Comparison of ENCODE assay signal across 8 cellular contexts in the genomic region with DNA sequence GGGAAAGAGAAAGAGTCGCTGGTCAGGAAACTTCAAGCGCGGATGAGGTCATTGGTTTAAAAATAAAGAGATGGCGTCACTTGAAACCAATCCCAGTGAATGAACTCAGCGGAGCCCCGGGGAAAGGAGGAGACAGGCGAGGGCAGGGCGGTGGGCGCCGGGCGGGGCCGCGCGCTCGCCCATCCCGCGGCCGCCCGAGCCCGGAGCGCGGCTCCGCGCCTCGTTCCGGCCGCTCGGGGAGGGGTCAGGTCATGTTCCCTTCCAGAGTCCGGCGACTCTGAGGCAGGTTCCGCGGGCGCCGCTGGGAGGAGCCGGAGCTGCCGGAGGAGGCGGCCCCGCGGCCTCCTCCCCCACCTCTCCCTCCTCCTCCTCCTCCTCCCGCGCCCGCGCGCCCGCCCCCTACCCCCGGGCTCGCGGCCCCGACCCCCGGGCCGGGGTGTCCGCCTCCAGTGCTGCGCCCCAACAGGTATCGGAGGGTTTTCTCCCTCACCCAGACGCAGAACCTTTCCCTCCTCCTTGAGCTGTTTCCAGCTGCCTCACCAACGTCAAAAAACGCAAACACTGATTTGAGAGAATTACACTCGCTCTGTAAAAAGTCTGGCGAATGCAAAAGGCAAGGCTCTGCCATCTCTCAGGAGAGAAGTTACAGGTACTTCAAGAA. TPM values are rescaled to one million over a fixed set of nuclear protein-coding genes. Genes with fewer than 3 reads are reported as not detected.
A peak's percentile ranks its signal among the peaks of the same experiment; 100 is the strongest.
DNase-seq lines count a peak whose midpoint lies in the region; ATAC-seq and TF ChIP-seq lines count a peak whose summit lies in the region.

A gene with protein sequence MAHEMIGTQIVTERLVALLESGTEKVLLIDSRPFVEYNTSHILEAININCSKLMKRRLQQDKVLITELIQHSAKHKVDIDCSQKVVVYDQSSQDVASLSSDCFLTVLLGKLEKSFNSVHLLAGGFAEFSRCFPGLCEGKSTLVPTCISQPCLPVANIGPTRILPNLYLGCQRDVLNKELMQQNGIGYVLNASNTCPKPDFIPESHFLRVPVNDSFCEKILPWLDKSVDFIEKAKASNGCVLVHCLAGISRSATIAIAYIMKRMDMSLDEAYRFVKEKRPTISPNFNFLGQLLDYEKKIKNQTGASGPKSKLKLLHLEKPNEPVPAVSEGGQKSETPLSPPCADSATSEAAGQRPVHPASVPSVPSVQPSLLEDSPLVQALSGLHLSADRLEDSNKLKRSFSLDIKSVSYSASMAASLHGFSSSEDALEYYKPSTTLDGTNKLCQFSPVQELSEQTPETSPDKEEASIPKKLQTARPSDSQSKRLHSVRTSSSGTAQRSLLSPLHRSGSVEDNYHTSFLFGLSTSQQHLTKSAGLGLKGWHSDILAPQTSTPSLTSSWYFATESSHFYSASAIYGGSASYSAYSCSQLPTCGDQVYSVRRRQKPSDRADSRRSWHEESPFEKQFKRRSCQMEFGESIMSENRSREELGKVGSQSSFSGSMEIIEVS (minus strand): TSS at position 279 of the 661 bp plus-strand sequence. CDS start 41,765 bp downstream, outside the sequence.

- H3K4me3 Mint-ChIP-seq in osteocyte (ENCODE audit: unreplicated experiment): peak within 1 kb of the TSS; percentile 79

- peak; percentile 93 for DNase-seq in GM12865 (ENCODE audit: low read depth)
- DNase-seq in NCI-H1092 (lab: John Stamatoyannopoulos, UW): peak; percentile 87
- peak; percentile 76 to 91 for DNase-seq in SW 1271 (lab: John Stamatoyannopoulos, UW)
- DNase-seq in activated naive CD8-positive, alpha-beta T cell treated with anti-CD3 and anti-CD28 coated beads, Interleukin-2, amount 50 U/mL, for 16 hours (ENCODE audit: low read depth, low spot score): peak; percentile 31
- peak; percentile 96 for DNase-seq in Right ventricle myocardium inferior (ENCODE audit: missing footprints)
- peak; percentile 95 for DNase-seq in osteocyte (ENCODE audit: extremely low spot score, unreplicated experiment)
- DNase-seq in thyroid gland: peak; percentile 93

- ATAC-seq in HG02588 (IDR thresholded peaks at IDR 0.05; ENCODE audit: unreplicated experiment) (peak; percentile 78), Right ventricle myocardium inferior (peak; percentile 98)

- intact Hi-C loops in Right ventricle myocardium inferior (cut with DNase I): loop anchor here (2.0 to 5.0 kb wide), 7 partner anchors 40 to 1845 kb away; partner anchors contain the start of gene GPR19
- intact Hi-C loops in thyroid gland (cut with DNase I): loop anchor here (5.0 kb wide), 1 partner anchor 185 kb away; no protein-coding TSS in a partner anchor

- H3K27me3 ChIP-seq in thyroid gland: no peaks in the 10 kb centered on the region

- H3K4me1 ChIP-seq in thyroid gland: peaks cover 10 to 25% of the 10 kb centered on the region in 2 donors

- WGBS in thyroid gland, 2 donors: 1 to 2% methylated on average over 31 to 44 of the region's 59 CpGs

- no peaks in the 10 kb centered on the region for H3K9me3 ChIP-seq in thyroid gland

- TF ChIP-seq POLR2A in thyroid gland (IDR thresholded peaks at IDR 0.05): peak in 1 of 2 donors; percentile 97

- no peaks in the 10 kb centered on the region for H3K36me3 Mint-ChIP-seq in osteocyte (ENCODE audit: unreplicated experiment)

- peaks cover 4% of the 10 kb centered on the region for H3K27me3 Mint-ChIP-seq in osteocyte (ENCODE audit: unreplicated experiment)

- H3K27ac ChIP-seq in thyroid gland: peak within 1 kb of the TSS; percentile 97 to 100 (median 100)

- TF ChIP-seq CTCF in GM12865 (IDR thresholded peaks at IDR 0.05; ENCODE audit: insufficient read depth, low read depth, low read length, missing control alignments): peak; percentile 3
- peak; percentile 28 for TF ChIP-seq CTCF in osteocyte (IDR thresholded peaks at IDR 0.05)
- TF ChIP-seq CTCF in thyroid gland (IDR thresholded peaks at IDR 0.05): peak in 2 of 6 experiments; percentile 14 to 29

- H3K4me3 ChIP-seq in GM12865 (ENCODE audit: low read depth, low read length) (peak within 1 kb of the TSS; percentile 100), thyroid gland (replicated peaks in 1 of 3) (peak within 1 kb of the TSS; percentile 46 to 84 (median 54))

- H3K27ac Mint-ChIP-seq in osteocyte (ENCODE audit: unreplicated experiment): peak within 1 kb of the TSS; percentile 90

- H3K36me3 ChIP-seq in thyroid gland: no peaks in the 10 kb centered on the region

- peaks cover 19% of the 10 kb centered on the region for H3K4me1 Mint-ChIP-seq in osteocyte (ENCODE audit: unreplicated experiment)

- H3K9me3 Mint-ChIP-seq in osteocyte (ENCODE audit: unreplicated experiment): no peaks in the 10 kb centered on the region

RNA-seq across cellular contexts. Expression of the gene that starts here (rescaled TPM):
- total RNA-seq in Right ventricle myocardium inferior (11.6 TPM), osteocyte (9.6 and 10.3 TPM in 2 replicates), thyroid gland (10 to 100 TPM; 24.2 to 34.5 (median 26.4) TPM)

Comparison
In these comparisons a context has a peak if more than half of its experiments do, and no peak if none do; other contexts are left out.
1. Peak in every context shown above with its lines: DNase-seq, ATAC-seq, H3K4me3 ChIP-seq and H3K27ac ChIP-seq.
2. DNase-seq: peak in every context shown above with its lines; median percentile 96 in Right ventricle myocardium inferior; 95 in osteocyte; 93 in GM12865; 93 in thyroid gland; 87 in NCI-H1092; 84 in SW 1271; 31 in activated naive CD8-positive, alpha-beta T cell treated with anti-CD3 and anti-CD28 coated beads, Interleukin-2, amount 50 U/mL, for 16 hours.